21 cellular contexts compared by ENCODE assay signal in genomic region chr9:125644819-125645507, GRCh38.
DNase-seq lines count a peak whose midpoint lies in the region; ATAC-seq and TF ChIP-seq lines count a peak whose summit lies in the region.
"Had no signal": no experiment of that assay in that cellular context is flagged by ENCODE, and none has a peak within 500 bp of the region (broad histone marks: within the 10 kb centered on the region; RNA-seq: fewer than 3 reads in every experiment).

No MANE protein-coding gene starts in this region.

- H3K9ac ChIP-seq in mesendoderm (ENCODE audit: low read length) (no peak overlapping the region), SK-N-SH (no peak overlapping the region)

- peak overlapping the region; percentile 75 for H3K18ac ChIP-seq in mesendoderm (ENCODE audit: low read length)

- no peaks in the 10 kb centered on the region for H3K9me3 Mint-ChIP-seq in activated T-cell treated with anti-CD3 and anti-CD28 coated beads, Interleukin-2, amount 50 U/mL, for 72 hours
- H3K9me3 Mint-ChIP-seq in activated B cell treated with CpG ODN at 0.5 μM for 24 hours = no peaks in the 10 kb centered on the region
- H3K9me3 Mint-ChIP-seq in stimulated activated naive CD8-positive, alpha-beta T cell treated with anti-CD3 and anti-CD28 coated beads, Interleukin-15, Interleukin-2, amounts not matched to agents 100 ng/mL and 50 ng/mL, for 24 hours = no peaks in the 10 kb centered on the region
- H3K9me3 Mint-ChIP-seq: brain; stimulated activated effector memory CD8-positive, alpha-beta T cell treated with anti-CD3 and anti-CD28 coated beads, Interleukin-12 subunit alpha, Interleukin-12 subunit beta, amount 100 ng/mL, for 72 hours; type B pancreatic cell had no signal

- POLR2A ChIA-PET in activated B cell treated with CpG ODN at 0.5 μM for 24 hours (lab: Charles Lee) = interaction anchor here (0.7 to 3.4 kb wide), 2 partner anchors 11 to 173 kb away, joined by 8 to 44 read pairs; no protein-coding TSS in a partner anchor
- POLR2A ChIA-PET in SK-N-SH (lab: Yijun Ruan, JAX) = no interaction called here

- intact Hi-C loops in activated B cell treated with CpG ODN at 0.5 μM for 24 hours (cut with micrococcal nuclease) = no loop called here

- no peaks in the 10 kb centered on the region for H3K4me1 ChIP-seq in mesendoderm (ENCODE audit: control insufficient read depth, low read depth, low read length)
- H3K4me1 ChIP-seq in SK-N-SH (ENCODE audit: control insufficient read depth in 1 of 2, insufficient read depth in 2 of 2, low read depth in 1 of 2, low read length in 1 of 2) = peaks cover 18 to 20% of the 10 kb centered on the region in 2 experiments

- peak; percentile 20 to 34 for ATAC-seq in activated T-cell treated with anti-CD3 and anti-CD28 coated beads, Interleukin-2, amount 50 U/mL, for 72 hours (replicated peaks in 1 of 2)
- ATAC-seq in activated B cell treated with CpG ODN at 0.5 μM for 24 hours (ENCODE audit: low read depth) = no peak
- ATAC-seq: stimulated activated effector memory CD8-positive, alpha-beta T cell treated with anti-CD3 and anti-CD28 coated beads, Interleukin-12 subunit alpha, Interleukin-12 subunit beta, amount 100 ng/mL, for 72 hours had no signal

- no peak overlapping the region for H3K4me3 ChIP-seq in mesendoderm (ENCODE audit: low read length)
- no peak overlapping the region for H3K4me3 ChIP-seq in SK-N-SH (ENCODE audit: low read depth in 2 of 2, low read length in 1 of 2)
- H3K4me3 ChIP-seq: MG63, right atrium auricular region had no signal

- peak overlapping the region; percentile 1 to 52 for H3K4me3 Mint-ChIP-seq in activated T-cell treated with anti-CD3 and anti-CD28 coated beads, Interleukin-2, amount 50 U/mL, for 72 hours
- peak overlapping the region; percentile 24 for H3K4me3 Mint-ChIP-seq in activated B cell treated with CpG ODN at 0.5 μM for 24 hours
- H3K4me3 Mint-ChIP-seq in stimulated activated naive CD8-positive, alpha-beta T cell treated with anti-CD3 and anti-CD28 coated beads, Interleukin-15, Interleukin-2, amounts not matched to agents 100 ng/mL and 50 ng/mL, for 24 hours = peak overlapping the region; percentile 47
- H3K4me3 Mint-ChIP-seq: brain, type B pancreatic cell had no signal

- no peak for TF ChIP-seq RAD21 in SK-N-SH (IDR thresholded peaks at IDR 0.05; ENCODE audit: low read length)

- H3F3A ChIP-seq in SK-N-SH (replicated peaks; ENCODE audit: insufficient read depth) = peaks cover 40% of the 10 kb centered on the region

- no peak for TF ChIP-seq EP300 in SK-N-SH (IDR thresholded peaks at IDR 0.05; ENCODE audit: borderline replicate concordance in 1 of 2, low read depth in 1 of 2, low read length in 1 of 2)

- no peaks in the 10 kb centered on the region for H3K27me3 ChIP-seq in mesendoderm (ENCODE audit: insufficient read depth, low read length, poor library complexity)
- no peaks in the 10 kb centered on the region for H3K27me3 ChIP-seq in SK-N-SH (ENCODE audit: insufficient read depth)
- H3K27me3 ChIP-seq: MG63, right atrium auricular region had no signal

- H2BK15ac ChIP-seq in mesendoderm (replicated peaks; ENCODE audit: low read depth) = no peak overlapping the region

- no peak overlapping the region for H2AFZ ChIP-seq in SK-N-SH (ENCODE audit: low read depth)
- H2AFZ ChIP-seq: GM23248 had no signal

- no peak for TF ChIP-seq CTCF in activated B cell treated with CpG ODN at 0.5 μM for 24 hours (IDR thresholded peaks at IDR 0.05)
- no peak for TF ChIP-seq CTCF in SK-N-SH (IDR thresholded peaks at IDR 0.05)

- peaks cover 8% of the 10 kb centered on the region for H3K79me1 ChIP-seq in mesendoderm (ENCODE audit: low read length)

- H3K27ac Mint-ChIP-seq in activated T-cell treated with anti-CD3 and anti-CD28 coated beads, Interleukin-2, amount 50 U/mL, for 72 hours = no peak overlapping the region
- H3K27ac Mint-ChIP-seq in activated B cell treated with CpG ODN at 0.5 μM for 24 hours = peak overlapping the region; percentile 94
- peak overlapping the region; percentile 75 for H3K27ac Mint-ChIP-seq in stimulated activated naive CD8-positive, alpha-beta T cell treated with anti-CD3 and anti-CD28 coated beads, Interleukin-15, Interleukin-2, amounts not matched to agents 100 ng/mL and 50 ng/mL, for 24 hours
- H3K27ac Mint-ChIP-seq: type B pancreatic cell had no signal

- H2BK120ac ChIP-seq in mesendoderm (ENCODE audit: low read depth, low read length) = no peak overlapping the region

- no CpG with 5 or more reads among the region's 7 CpGs for WGBS in mesendoderm (ENCODE audit: extremely low coverage, insufficient coverage, low lambda C conversion rate)
- WGBS in SK-N-SH (ENCODE audit: low lambda C conversion rate) = 98% methylated on average over 7 of the region's 7 CpGs

- CTCF ChIA-PET in activated B cell treated with CpG ODN at 0.5 μM for 24 hours (lab: Charles Lee) (no interaction called here), SK-N-SH (lab: Yijun Ruan, JAX) (interaction anchor here (1.3 kb wide), 1 partner anchor 583 kb away, joined by 3 read pairs; no protein-coding TSS in a partner anchor)

- H3K27ac ChIP-seq in mesendoderm (ENCODE audit: low read depth, low read length) (no peak overlapping the region), SK-N-SH (ENCODE audit: low read depth in 2 of 2, low read length in 1 of 2) (peak overlapping the region in 1 of 2 experiments; percentile 98; a peak in 1 of 4 replicates)

- peaks cover 77% of the 10 kb centered on the region for H3K4me1 Mint-ChIP-seq in activated T-cell treated with anti-CD3 and anti-CD28 coated beads, Interleukin-2, amount 50 U/mL, for 72 hours (ENCODE audit: low read depth)
- H3K4me1 Mint-ChIP-seq in activated B cell treated with CpG ODN at 0.5 μM for 24 hours = peaks cover 77% of the 10 kb centered on the region
- peaks cover 90% of the 10 kb centered on the region for H3K4me1 Mint-ChIP-seq in stimulated activated naive CD8-positive, alpha-beta T cell treated with anti-CD3 and anti-CD28 coated beads, Interleukin-15, Interleukin-2, amounts not matched to agents 100 ng/mL and 50 ng/mL, for 24 hours (ENCODE audit: low read depth)

- H3K23ac ChIP-seq in mesendoderm (ENCODE audit: low read length) = no peak overlapping the region

- no peak overlapping the region for H2BK5ac ChIP-seq in mesendoderm (ENCODE audit: low read length)

- peaks cover 2 to 3% of the 10 kb centered on the region in 2 donors for H3K36me3 Mint-ChIP-seq in activated T-cell treated with anti-CD3 and anti-CD28 coated beads, Interleukin-2, amount 50 U/mL, for 72 hours (ENCODE audit: insufficient read depth in 2 of 2)
- H3K36me3 Mint-ChIP-seq in activated B cell treated with CpG ODN at 0.5 μM for 24 hours (ENCODE audit: low read depth) = peaks cover 5% of the 10 kb centered on the region
- peaks cover 30% of the 10 kb centered on the region for H3K36me3 Mint-ChIP-seq in stimulated activated naive CD8-positive, alpha-beta T cell treated with anti-CD3 and anti-CD28 coated beads, Interleukin-15, Interleukin-2, amounts not matched to agents 100 ng/mL and 50 ng/mL, for 24 hours (ENCODE audit: low read depth)
- H3K36me3 Mint-ChIP-seq: stimulated activated effector memory CD8-positive, alpha-beta T cell treated with anti-CD3 and anti-CD28 coated beads, Interleukin-12 subunit alpha, Interleukin-12 subunit beta, amount 100 ng/mL, for 72 hours had no signal

- H3K27me3 Mint-ChIP-seq in activated T-cell treated with anti-CD3 and anti-CD28 coated beads, Interleukin-2, amount 50 U/mL, for 72 hours (ENCODE audit: low read depth) = no peaks in the 10 kb centered on the region
- H3K27me3 Mint-ChIP-seq in activated B cell treated with CpG ODN at 0.5 μM for 24 hours = no peaks in the 10 kb centered on the region
- H3K27me3 Mint-ChIP-seq in stimulated activated naive CD8-positive, alpha-beta T cell treated with anti-CD3 and anti-CD28 coated beads, Interleukin-15, Interleukin-2, amounts not matched to agents 100 ng/mL and 50 ng/mL, for 24 hours = no peaks in the 10 kb centered on the region
- H3K27me3 Mint-ChIP-seq: brain, type B pancreatic cell had no signal

- H3K9me3 ChIP-seq in SK-N-SH = no peaks in the 10 kb centered on the region
- H3K9me3 ChIP-seq: MG63, right atrium auricular region had no signal

- H3K4me2 ChIP-seq in mesendoderm (ENCODE audit: low read length) = no peak overlapping the region
- H3K4me2 ChIP-seq in SK-N-SH = no peak overlapping the region

- H4K8ac ChIP-seq in mesendoderm (ENCODE audit: low read depth, low read length) = no peak overlapping the region

- H3K4ac ChIP-seq in mesendoderm (ENCODE audit: low read depth, low read length) = no peak overlapping the region

- no peaks in the 10 kb centered on the region for H3K9me2 ChIP-seq in SK-N-SH

- DNase-seq in activated T-cell treated with anti-CD3 and anti-CD28 coated beads, Interleukin-2, amount 50 U/mL, for 72 hours = no peak
- DNase-seq in activated T-cell treated with anti-CD3 and anti-CD28 coated beads, Interleukin-2, amount 50 U/mL, for 48 hours = no peak
- DNase-seq in activated B cell treated with CpG ODN at 0.5 μM for 24 hours (no peak), mesendoderm (no peak), hypothalamus (lab: John Stamatoyannopoulos, UW) (no peak), G401 (ENCODE audit: low spot score) (no peak), SK-N-SH (no peak)
- DNase-seq: cortex of kidney; GM23248; kidney; mesenchymal stem cell; MG63; NCI-H187; NCI-H446 treated with DMSO at 0.1 percent for 48 hours; nucleus accumbens; stimulated activated CD4-positive, alpha-beta T cell treated with anti-CD3 and anti-CD28 coated beads, Interleukin-15, amount 100 ng/mL, for 24 hours had no signal

- no peak overlapping the region for H2AK5ac ChIP-seq in mesendoderm (ENCODE audit: low read length)

- H3K79me2 ChIP-seq in mesendoderm (ENCODE audit: control insufficient read depth, insufficient read depth, low read length) (peaks cover 4% of the 10 kb centered on the region), SK-N-SH (ENCODE audit: insufficient read depth) (peaks cover 88% of the 10 kb centered on the region)

- no peaks in the 10 kb centered on the region for H4K20me1 ChIP-seq in SK-N-SH (ENCODE audit: insufficient read depth)

- in situ Hi-C loops in G401 (cut with HindIII; ENCODE audit: low sequenced_read_pairs) = no loop called here

- H3K36me3 ChIP-seq in mesendoderm (ENCODE audit: control insufficient read depth, insufficient read depth, low read length) = no peaks in the 10 kb centered on the region
- H3K36me3 ChIP-seq in SK-N-SH (replicated peaks in 1 of 2; ENCODE audit: control insufficient read depth in 1 of 2, insufficient read depth in 2 of 2, low read length in 1 of 2) = peaks cover 0 to 5% of the 10 kb centered on the region in 2 experiments
- H3K36me3 ChIP-seq: right atrium auricular region had no signal

- no peak overlapping the region for H4K5ac ChIP-seq in mesendoderm (ENCODE audit: low read length)

- H3K56ac ChIP-seq in mesendoderm (ENCODE audit: low read length) = no peak overlapping the region

TF ChIP-seq in SK-N-SH, 30 proteins besides CTCF, POLR2A, EP300 and RAD21 (continues in another document):
- TF ChIP-seq ELF1 (IDR thresholded peaks at IDR 0.05) (no peak), SIN3A (IDR thresholded peaks at IDR 0.05; ENCODE audit: borderline replicate concordance, low read depth, low read length) (no peak), TAF1 (IDR thresholded peaks at IDR 0.05; ENCODE audit: borderline replicate concordance, low read depth, low read length) (no peak), FOSL2 (IDR thresholded peaks at IDR 0.05; ENCODE audit: borderline replicate concordance, low read depth) (no peak), TEAD4 (IDR thresholded peaks at IDR 0.05; ENCODE audit: borderline replicate concordance, insufficient read depth) (no peak)
